In the genomic region with DNA sequence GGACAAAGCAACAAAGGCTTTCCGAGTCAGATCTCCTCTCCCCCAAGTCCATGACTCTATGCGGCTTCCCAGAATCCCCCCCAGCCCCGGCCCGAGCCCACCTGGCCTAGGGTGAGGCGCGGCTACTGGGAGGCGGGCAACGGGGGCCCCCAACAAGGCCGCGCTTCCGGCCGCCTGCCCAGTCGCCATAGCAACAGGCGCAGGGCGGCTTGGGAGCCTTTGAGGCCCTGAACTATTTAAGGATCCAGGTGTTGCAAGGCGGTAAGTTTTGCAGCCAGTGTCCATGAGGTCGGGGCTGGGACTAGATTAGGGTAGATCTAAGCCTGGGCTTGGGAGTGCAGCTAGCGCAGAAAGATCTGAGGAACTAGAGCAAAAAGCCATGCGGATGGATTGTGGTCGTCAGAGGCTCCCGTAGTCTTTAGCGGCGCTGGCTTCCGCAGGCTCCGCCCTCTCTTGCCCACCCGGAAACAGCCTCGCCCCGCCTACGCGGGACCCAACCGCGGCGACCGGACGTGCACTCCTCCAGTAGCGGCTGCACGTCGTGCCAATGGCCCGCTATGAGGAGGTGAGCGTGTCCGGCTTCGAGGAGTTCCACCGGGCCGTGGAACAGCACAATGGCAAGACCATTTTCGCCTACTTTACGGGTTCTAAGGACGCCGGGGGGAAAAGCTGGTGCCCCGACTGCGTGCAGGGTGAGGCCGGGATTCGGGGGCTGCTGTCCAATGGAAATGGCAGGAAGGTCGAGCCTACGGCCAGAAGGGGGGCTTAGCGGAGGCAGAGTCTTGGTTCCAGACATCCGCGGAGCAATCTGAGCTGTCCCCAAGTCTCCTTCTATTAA, we compare ENCODE assay signal across 8 cellular contexts. TPM values are rescaled to one million over a fixed set of nuclear protein-coding genes. Genes with fewer than 3 reads are reported as not detected.
DNase-seq lines count a peak whose midpoint lies in the region; ATAC-seq and TF ChIP-seq lines count a peak whose summit lies in the region.

Gene KIAA0753 (minus strand): TSS at position 176 of the 838 bp plus-strand sequence. CDS start 5,608 bp downstream, outside the sequence.
Gene TXNDC17 (plus strand): TSS at position 525 of the 838 bp plus-strand sequence. CDS start 23 bp downstream, at position 548.

- H3K27ac Mint-ChIP-seq in activated naive CD8-positive, alpha-beta T cell treated with anti-CD3 and anti-CD28 coated beads, Interleukin-2, amount 50 U/mL, for 24 hours = peak within 1 kb of the TSS; percentile 99
- peak within 1 kb of the TSS; percentile 98 for H3K27ac Mint-ChIP-seq in type B pancreatic cell

- no peaks in the 10 kb centered on the region for H3K9me3 Mint-ChIP-seq in activated naive CD8-positive, alpha-beta T cell treated with anti-CD3 and anti-CD28 coated beads, Interleukin-2, amount 50 U/mL, for 24 hours
- H3K9me3 Mint-ChIP-seq in type B pancreatic cell = no peaks in the 10 kb centered on the region

- intact Hi-C loops in cardiac septum (cut with DNase I) (loop anchor here (1.0 kb wide), 1 partner anchor 11 kb away; the partner anchor contains the start of genes C17orf100 and MED31), posterior cingulate gyrus (cut with DNase I) (loop anchor here (1.0 to 10.0 kb wide), 2 partner anchors 11 to 166 kb away; partner anchors contain the start of genes C17orf100 and MED31)

- TF ChIP-seq CTCF in GM12865 (IDR thresholded peaks at IDR 0.05; ENCODE audit: insufficient read depth, low read depth, low read length, missing control alignments) (no peak), type B pancreatic cell (conservative IDR thresholded peaks at IDR 0.05) (no peak)

- peak within 1 kb of the TSS; percentile 96 for H3K4me3 Mint-ChIP-seq in activated naive CD8-positive, alpha-beta T cell treated with anti-CD3 and anti-CD28 coated beads, Interleukin-2, amount 50 U/mL, for 24 hours
- peak within 1 kb of the TSS; percentile 95 for H3K4me3 Mint-ChIP-seq in type B pancreatic cell

- peak; percentile 97 for DNase-seq in GM12865 (ENCODE audit: low read depth)
- DNase-seq in NCI-H1417 treated with DMSO at 0.1 percent for 48 hours (lab: John Stamatoyannopoulos, UW) = peak; percentile 40
- peak; percentile 75 for DNase-seq in T follicular helper cell (ENCODE audit: low read depth)
- peak; percentile 97 for DNase-seq in activated naive CD8-positive, alpha-beta T cell treated with anti-CD3 and anti-CD28 coated beads, Interleukin-2, amount 50 U/mL, for 24 hours
- peak; percentile 97 for DNase-seq in cardiac septum (ENCODE audit: low spot score)
- peak; percentile 84 to 98 (median 90) for DNase-seq in posterior cingulate gyrus
- DNase-seq in type B pancreatic cell (ENCODE audit: extremely low spot score, unreplicated experiment) = peak; percentile 91

- H3K4me3 ChIP-seq in GM12865 (ENCODE audit: low read depth, low read length) = peak within 1 kb of the TSS; percentile 96

- peaks cover 33% of the 10 kb centered on the region for H3K36me3 Mint-ChIP-seq in activated naive CD8-positive, alpha-beta T cell treated with anti-CD3 and anti-CD28 coated beads, Interleukin-2, amount 50 U/mL, for 24 hours (ENCODE audit: low read depth)
- H3K36me3 Mint-ChIP-seq in type B pancreatic cell = no peaks in the 10 kb centered on the region

- H3K27me3 Mint-ChIP-seq in activated naive CD8-positive, alpha-beta T cell treated with anti-CD3 and anti-CD28 coated beads, Interleukin-2, amount 50 U/mL, for 24 hours = no peaks in the 10 kb centered on the region
- no peaks in the 10 kb centered on the region for H3K27me3 Mint-ChIP-seq in type B pancreatic cell

- H3K4me1 Mint-ChIP-seq in activated naive CD8-positive, alpha-beta T cell treated with anti-CD3 and anti-CD28 coated beads, Interleukin-2, amount 50 U/mL, for 24 hours = peaks cover 61% of the 10 kb centered on the region
- H3K4me1 Mint-ChIP-seq in type B pancreatic cell (ENCODE audit: unreplicated experiment) = peaks cover 18% of the 10 kb centered on the region

- peak; percentile 89 for ATAC-seq in HG02678 (IDR thresholded peaks at IDR 0.05; ENCODE audit: unreplicated experiment)
- peak; percentile 88 for ATAC-seq in activated naive CD8-positive, alpha-beta T cell treated with anti-CD3 and anti-CD28 coated beads, Interleukin-2, amount 50 U/mL, for 24 hours

RNA-seq across cellular contexts. Expression of gene KIAA0753, which starts in this region (rescaled TPM):
- total RNA-seq in cardiac septum (7.8 TPM), type B pancreatic cell (ENCODE audit: low replicate concordance) (26.4 and 33.7 TPM in 2 replicates)

RNA-seq across cellular contexts. Expression of gene TXNDC17, which starts in this region (rescaled TPM):
- total RNA-seq in cardiac septum (51.0 TPM), type B pancreatic cell (ENCODE audit: low replicate concordance) (83.2 and 90.6 TPM in 2 replicates)

Comparison
In these comparisons a context has a peak if more than half of its experiments do, and no peak if none do; other contexts are left out.
1. Peak in every context shown above with its lines: DNase-seq, ATAC-seq and H3K4me3 ChIP-seq.
2. DNase-seq: peak in every context shown above with its lines; median percentile 97 in GM12865; 97 in activated naive CD8-positive, alpha-beta T cell treated with anti-CD3 and anti-CD28 coated beads, Interleukin-2, amount 50 U/mL, for 24 hours; 97 in cardiac septum; 91 in type B pancreatic cell; 90 in posterior cingulate gyrus; 75 in T follicular helper cell; 40 in NCI-H1417 treated with DMSO at 0.1 percent for 48 hours.